In genomic region chr4:140246216-140246615, GRCh38 we compare ENCODE assay signal across 1 cellular context.
TF ChIP-seq lines count a peak whose summit lies in the region.

No MANE protein-coding gene starts in this region.

TF ChIP-seq in GM23338, 12 proteins besides CTCF, POLR2A, EP300 and RAD21 (continued from another document):
- no peak for TF ChIP-seq REST (IDR thresholded peaks at IDR 0.05; ENCODE audit: unreplicated experiment)
- no peak for TF ChIP-seq CREB1 (CRISPR knock-in tag; IDR thresholded peaks at IDR 0.05; ENCODE audit: low read depth)
- no peak for TF ChIP-seq ZNF114 (CRISPR knock-in tag; IDR thresholded peaks at IDR 0.05)
